In the genomic region with DNA sequence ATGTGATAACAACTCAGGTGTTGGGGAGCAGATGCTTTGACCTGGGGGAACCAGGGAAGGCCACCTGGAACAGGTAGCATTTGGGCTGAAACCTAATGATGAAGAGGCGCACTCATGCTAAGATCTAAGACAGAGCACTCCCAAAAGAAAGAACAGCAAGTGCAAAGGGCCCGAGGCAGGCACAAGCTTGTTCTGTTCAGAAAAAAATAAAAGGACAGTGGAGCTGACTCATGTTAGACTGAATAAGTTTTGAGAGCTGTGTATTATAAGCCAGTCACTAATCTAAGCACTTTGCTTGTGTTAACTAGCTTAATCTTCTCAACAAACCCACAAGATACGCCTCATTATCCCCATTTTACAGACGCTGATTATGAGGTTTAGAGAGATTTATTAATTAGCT, we compare ENCODE assay signal across 23 cellular contexts.
"Had no signal": no experiment of that assay in that cellular context is flagged by ENCODE, and none has a peak within 500 bp of the region (broad histone marks: within the 10 kb centered on the region; RNA-seq: fewer than 3 reads in every experiment).

No MANE protein-coding gene starts in this region.

- H3K4me3 Mint-ChIP-seq: immature natural killer cell, memory B cell had no signal

- ATAC-seq: gastroesophageal sphincter, heart left ventricle, left cardiac atrium, left lung, left ventricle myocardium superior, lower lobe of right lung had no signal

- H3K4me1 ChIP-seq: esophagus squamous epithelium, left lung, lower lobe of right lung had no signal

- H3K4me1 Mint-ChIP-seq: memory B cell had no signal

- FAIRE-seq: colon, endometrium, frontal cortex had no signal

- H2AFZ ChIP-seq: hepatocyte had no signal

- H3K4me3 ChIP-seq: coronary artery, dorsolateral prefrontal cortex, esophagus squamous epithelium, gastroesophageal sphincter, heart left ventricle, hepatocyte, left lung, lower lobe of right lung had no signal

- H3K27ac Mint-ChIP-seq: immature natural killer cell, memory B cell had no signal

- H3K4me2 ChIP-seq: hepatocyte had no signal

- H3K9me3 ChIP-seq: esophagus squamous epithelium, gastroesophageal sphincter, heart left ventricle, left lung, lower lobe of right lung had no signal

- H3K9me3 Mint-ChIP-seq: immature natural killer cell, memory B cell had no signal

- H3K36me3 ChIP-seq: esophagus squamous epithelium, gastroesophageal sphincter, heart left ventricle, left lung, lower lobe of right lung had no signal

- H3K27ac ChIP-seq: coronary artery, dorsolateral prefrontal cortex, esophagus squamous epithelium, gastroesophageal sphincter, heart left ventricle, hepatocyte, left lung, lower lobe of right lung had no signal

- DNase-seq: dermis blood vessel endothelial cell; dorsolateral prefrontal cortex; effector CD4-positive, alpha-beta T cell; effector memory CD4-positive, alpha-beta T cell; esophagus squamous epithelium; foreskin fibroblast; heart left ventricle; hypothalamus; immature natural killer cell; islet precursor cell; left cardiac atrium; left lung; left ventricle myocardium superior; lower lobe of right lung; mesendoderm; midbrain had no signal

- H3K36me3 Mint-ChIP-seq: immature natural killer cell, memory B cell had no signal

- H3K79me2 ChIP-seq: hepatocyte had no signal
